ENCODE assay signal across 12 cellular contexts in genomic region chr7:44995555-44996493, GRCh38. TPM values are rescaled to one million over a fixed set of nuclear protein-coding genes. Genes with fewer than 3 reads are reported as not detected.
DNase-seq lines count a peak whose midpoint lies in the region; ATAC-seq and TF ChIP-seq lines count a peak whose summit lies in the region.
"Had no signal": no experiment of that assay in that cellular context is flagged by ENCODE, and none has a peak within 500 bp of the region (broad histone marks: within the 10 kb centered on the region; RNA-seq: fewer than 3 reads in every experiment).

No MANE protein-coding gene starts in this region.

- peaks cover 5% of the 10 kb centered on the region for H3K79me2 ChIP-seq in SK-N-SH (ENCODE audit: insufficient read depth)
- H3K79me2 ChIP-seq in GM23338 (replicated peaks; ENCODE audit: insufficient read depth), result peaks cover 4% of the 10 kb centered on the region
- H3K79me2 ChIP-seq in hepatocyte, result peaks cover 5% of the 10 kb centered on the region

- H3K9me2 ChIP-seq in SK-N-SH (no peaks in the 10 kb centered on the region), GM23338 (ENCODE audit: insufficient read depth) (no peaks in the 10 kb centered on the region), hepatocyte (replicated peaks; ENCODE audit: insufficient read depth) (no peaks in the 10 kb centered on the region)

- TF ChIP-seq RAD21 in SK-N-SH (IDR thresholded peaks at IDR 0.05; ENCODE audit: low read length), result no peak

- H3F3A ChIP-seq in SK-N-SH (replicated peaks; ENCODE audit: insufficient read depth) (peaks cover 6% of the 10 kb centered on the region), GM23338 (replicated peaks; ENCODE audit: low read depth) (no peaks in the 10 kb centered on the region)

- WGBS in SK-N-SH (ENCODE audit: low lambda C conversion rate), result 94% methylated on average over 8 of the region's 8 CpGs
- 95% methylated on average over 8 of the region's 8 CpGs for WGBS in hepatocyte (ENCODE audit: low lambda C conversion rate, missing lambda C conversion rate)

- H3K4me2 ChIP-seq in SK-N-SH (no peak overlapping the region), GM23338 (no peak overlapping the region), hepatocyte (no peak overlapping the region)

- H3K4me3 Mint-ChIP-seq in CD4-positive, alpha-beta memory T cell, result peak overlapping the region; percentile 34 to 83 (median 67)
- no peak overlapping the region for H3K4me3 Mint-ChIP-seq in GM23338

- no peak for TF ChIP-seq EP300 in SK-N-SH (IDR thresholded peaks at IDR 0.05; ENCODE audit: borderline replicate concordance in 1 of 2, low read depth in 1 of 2, low read length in 1 of 2)

- H3K27ac Mint-ChIP-seq in CD4-positive, alpha-beta memory T cell, result peak overlapping the region; percentile 90 to 98 (median 93)
- H3K27ac Mint-ChIP-seq in GM23338, result no peak overlapping the region

- H3K27me3 Mint-ChIP-seq in CD4-positive, alpha-beta memory T cell, result no peaks in the 10 kb centered on the region
- peaks cover 11% of the 10 kb centered on the region for H3K27me3 Mint-ChIP-seq in GM23338 (ENCODE audit: insufficient read depth, low read depth, poor library complexity)

- peak; percentile 47 to 73 (median 52) for DNase-seq in CD4-positive, alpha-beta memory T cell
- DNase-seq in RPMI8226 (peak; percentile 84), colonic mucosa (no peak), SK-N-SH (no peak), GM23338 (ENCODE audit: low spot score) (no peak), H7 (no peak), hepatocyte (ENCODE audit: low spot score) (no peak)
- DNase-seq: Calu3, cerebellar nuclear complex, NCI-H187 treated with DMSO at 0.1 percent for 48 hours, T1000 had no signal

- CTCF ChIA-PET in CD4-positive, alpha-beta memory T cell (lab: Charles Lee; ENCODE audit: partially characterized antibody), result interaction anchor here (1.1 to 9.9 kb wide), 9 partner anchors 10 to 140 kb away, joined by 3 to 150 read pairs (median 3); partner anchors contain the start of gene MYO1G
- CTCF ChIA-PET in SK-N-SH (lab: Yijun Ruan, JAX), result interaction anchor here (0.6 to 1.7 kb wide), 4 partner anchors 15 to 140 kb away, joined by 3 to 8 read pairs (median 3); no protein-coding TSS in a partner anchor

- peak; percentile 30 for ATAC-seq in GM18517 (IDR thresholded peaks at IDR 0.05; ENCODE audit: unreplicated experiment)
- no peak for ATAC-seq in GM23338

- TF ChIP-seq CTCF in colonic mucosa (IDR thresholded peaks at IDR 0.05) (no peak), SK-N-SH (IDR thresholded peaks at IDR 0.05) (no peak), GM23338 (conservative IDR thresholded peaks at IDR 0.05; ENCODE audit: low read depth in 2 of 2) (no peak), hepatocyte (IDR thresholded peaks at IDR 0.05; ENCODE audit: poor library complexity) (no peak)

- peaks cover 0 to 10% of the 10 kb centered on the region in 2 donors for H3K36me3 Mint-ChIP-seq in CD4-positive, alpha-beta memory T cell
- peaks cover 11% of the 10 kb centered on the region; the same call in 1 of the 3 replicates for H3K36me3 Mint-ChIP-seq in GM23338 (ENCODE audit: low read depth)

- H3K9ac ChIP-seq in colonic mucosa (ENCODE audit: low read depth in 2 of 2, low read length in 2 of 2) (no peak overlapping the region), SK-N-SH (no peak overlapping the region)

- peaks cover 43% of the 10 kb centered on the region for H3K4me1 ChIP-seq in CD4-positive, alpha-beta memory T cell (ENCODE audit: insufficient read depth, low read length)
- H3K4me1 ChIP-seq in colonic mucosa (no peaks in the 10 kb centered on the region), SK-N-SH (ENCODE audit: control insufficient read depth in 1 of 2, insufficient read depth in 2 of 2, low read depth in 1 of 2, low read length in 1 of 2) (no peaks in the 10 kb centered on the region; a peak in 2 of 4 replicates), GM23338 (ENCODE audit: insufficient read depth) (peaks cover 3% of the 10 kb centered on the region; the same call in 1 of the 2 replicates), hepatocyte (ENCODE audit: insufficient read depth) (peaks cover 3% of the 10 kb centered on the region)

- H3K4me3 ChIP-seq in CD4-positive, alpha-beta memory T cell (ENCODE audit: low read length in 2 of 2), result peak overlapping the region; percentile 20 to 24
- H3K4me3 ChIP-seq in colonic mucosa (no peak overlapping the region), SK-N-SH (ENCODE audit: low read depth in 2 of 2, low read length in 1 of 2) (no peak overlapping the region), GM23338 (no peak overlapping the region), H7 (ENCODE audit: insufficient read depth, low read depth, low read length) (no peak overlapping the region), hepatocyte (no peak overlapping the region)

- peaks cover 0 to 5% (median 0%) of the 10 kb centered on the region in 8 donors for H3K9me3 Mint-ChIP-seq in CD4-positive, alpha-beta memory T cell
- no peaks in the 10 kb centered on the region for H3K9me3 Mint-ChIP-seq in GM23338

- H4K20me1 ChIP-seq in SK-N-SH (ENCODE audit: insufficient read depth) (peaks cover 3% of the 10 kb centered on the region; the same call in 1 of the 2 replicates), GM23338 (replicated peaks; ENCODE audit: insufficient read depth) (no peaks in the 10 kb centered on the region), hepatocyte (ENCODE audit: insufficient read depth, poor library complexity, severe bottlenecking) (no peaks in the 10 kb centered on the region)

- no peaks in the 10 kb centered on the region for H3K27me3 ChIP-seq in CD4-positive, alpha-beta memory T cell (ENCODE audit: insufficient read depth, low read length)
- no peaks in the 10 kb centered on the region for H3K27me3 ChIP-seq in colonic mucosa
- H3K27me3 ChIP-seq in SK-N-SH (ENCODE audit: insufficient read depth), result no peaks in the 10 kb centered on the region
- H3K27me3 ChIP-seq in GM23338 (ENCODE audit: insufficient read depth), result no peaks in the 10 kb centered on the region
- no peaks in the 10 kb centered on the region for H3K27me3 ChIP-seq in H7 (ENCODE audit: control insufficient read depth, insufficient read depth, low read length)
- H3K27me3 ChIP-seq in hepatocyte, result no peaks in the 10 kb centered on the region

- peak overlapping the region; percentile 25 for H3K27ac ChIP-seq in CD4-positive, alpha-beta memory T cell (ENCODE audit: low read depth, low read length)
- H3K27ac ChIP-seq in colonic mucosa (peak overlapping the region; percentile 17), SK-N-SH (ENCODE audit: low read depth in 2 of 2, low read length in 1 of 2) (no peak overlapping the region), GM23338 (ENCODE audit: low read depth) (no peak overlapping the region), hepatocyte (no peak overlapping the region)

- intact Hi-C loops in CD4-positive, alpha-beta memory T cell (cut with micrococcal nuclease), result loop anchor here (1.0 kb wide), 1 partner anchor 10 kb away; no protein-coding TSS in a partner anchor
- intact Hi-C loops in colonic mucosa (cut with DNase I), result no loop called here

- H3K4me1 Mint-ChIP-seq in CD4-positive, alpha-beta memory T cell, result peaks cover 28 to 57% (median 41%) of the 10 kb centered on the region in 4 donors
- H3K4me1 Mint-ChIP-seq in GM23338, result peaks cover 7% of the 10 kb centered on the region; the same call in 1 of the 3 replicates

- no peaks in the 10 kb centered on the region for H3K36me3 ChIP-seq in CD4-positive, alpha-beta memory T cell (ENCODE audit: insufficient read depth, low read length)
- no peaks in the 10 kb centered on the region for H3K36me3 ChIP-seq in colonic mucosa
- no peaks in the 10 kb centered on the region for H3K36me3 ChIP-seq in SK-N-SH (replicated peaks in 1 of 2; ENCODE audit: control insufficient read depth in 1 of 2, insufficient read depth in 2 of 2, low read length in 1 of 2)
- no peaks in the 10 kb centered on the region for H3K36me3 ChIP-seq in GM23338 (ENCODE audit: insufficient read depth)
- no peaks in the 10 kb centered on the region for H3K36me3 ChIP-seq in H7 (replicated peaks; ENCODE audit: control insufficient read depth, insufficient read depth, low read length)
- H3K36me3 ChIP-seq in hepatocyte (replicated peaks; ENCODE audit: insufficient read depth, low read depth), result no peaks in the 10 kb centered on the region

- POLR2A ChIA-PET in CD4-positive, alpha-beta memory T cell (lab: Charles Lee; ENCODE audit: partially characterized antibody), result interaction anchor here (0.5 to 20.2 kb wide), 8 partner anchors 9 to 364 kb away, joined by 3 to 479 read pairs (median 4); partner anchors contain the start of gene MYO1G
- POLR2A ChIA-PET in SK-N-SH (lab: Yijun Ruan, JAX), result interaction anchor here (0.7 kb wide), 2 partner anchors 10 to 116 kb away, joined by 3 read pairs; partner anchors contain the start of gene TBRG4

- H2AFZ ChIP-seq in SK-N-SH (ENCODE audit: low read depth), result no peak overlapping the region
- no peak overlapping the region for H2AFZ ChIP-seq in GM23338
- H2AFZ ChIP-seq in hepatocyte, result no peak overlapping the region

- no peaks in the 10 kb centered on the region for H3K9me3 ChIP-seq in CD4-positive, alpha-beta memory T cell (ENCODE audit: control insufficient read depth in 1 of 2, low read length in 2 of 2)
- H3K9me3 ChIP-seq in colonic mucosa (no peaks in the 10 kb centered on the region), SK-N-SH (no peaks in the 10 kb centered on the region), hepatocyte (ENCODE audit: low read depth) (no peaks in the 10 kb centered on the region)

TF ChIP-seq in GM23338, 12 proteins besides CTCF, POLR2A, EP300 and RAD21 (continues in another document):
- TF ChIP-seq JUNB (IDR thresholded peaks at IDR 0.05; ENCODE audit: unreplicated experiment), result no peak

RNA-seq across cellular contexts. Expression of gene CCM2, which starts 4.2 kb away (rescaled TPM):
- total RNA-seq in CD4-positive, alpha-beta memory T cell, result 100 to 1,000 TPM; 192 to 200 TPM
- polyA plus RNA-seq in CD4-positive, alpha-beta memory T cell, result 10 to 100 TPM; 82.1 to 91.9 TPM
- total RNA-seq in colonic mucosa, result 10 to 100 TPM; 34.8 to 38.0 TPM
- polyA plus RNA-seq in SK-N-SH (2012; rRNA removed), result 65.6 and 83.2 TPM in 2 replicates
- 46.0 and 71.9 TPM in 2 replicates for polyA plus RNA-seq in SK-N-SH (2012; cell fraction: cytosol; rRNA removed)
- 81.6 and 98.7 TPM in 2 replicates for polyA plus RNA-seq in SK-N-SH (2012; cell fraction: nucleus; rRNA removed)
- total RNA-seq in GM23338 (2014; rRNA removed; shearing (Covaris generic)), result 37.0 and 40.1 TPM in 2 replicates
- polyA plus RNA-seq in GM23338 (2016; fragmentation: Nextera tagmentation; extraction: Ambion mirVana), result 24.0 and 24.9 TPM in 2 replicates
- total RNA-seq in H7 (2014; rRNA removed; shearing (Covaris generic)), result 42.4 and 43.9 TPM in 2 replicates
- total RNA-seq in hepatocyte, result 31.6 and 32.2 TPM in 2 replicates
- polyA plus RNA-seq in hepatocyte, result 53.8 and 57.1 TPM in 2 replicates

RNA-seq across cellular contexts. Expression of gene MYO1G, which starts 17.0 kb away (rescaled TPM):
- 10 to 100 TPM; 92.9 to 94.2 TPM for total RNA-seq in CD4-positive, alpha-beta memory T cell
- polyA plus RNA-seq in CD4-positive, alpha-beta memory T cell, result 100 to 1,000 TPM; 143 to 168 TPM
- total RNA-seq in colonic mucosa (1 to 10 TPM; 2.1 to 3.6 TPM), hepatocyte (0.03 TPM in 1 of 2 replicates, not detected in the other)
- polyA plus RNA-seq in SK-N-SH (2012; rRNA removed) (0.05 and 0.10 TPM in 2 replicates), GM23338 (2016; fragmentation: Nextera tagmentation; extraction: Ambion mirVana) (0.11 and 0.31 TPM in 2 replicates), hepatocyte (0.10 TPM in 1 of 2 replicates, not detected in the other)
- 0.01 TPM in 2 replicates for polyA plus RNA-seq in SK-N-SH (2012; cell fraction: cytosol; rRNA removed)
- polyA plus RNA-seq in SK-N-SH (2012; cell fraction: nucleus; rRNA removed), result 0.24 and 0.26 TPM in 2 replicates
- total RNA-seq in GM23338 (2014; rRNA removed; shearing (Covaris generic)), result 0.08 and 0.10 TPM in 2 replicates
- not detected in 2 replicates for total RNA-seq in H7 (2014; rRNA removed; shearing (Covaris generic))

Comparison
In these comparisons a context has a peak if more than half of its experiments do, and no peak if none do; other contexts are left out.
1. DNase-seq: peak in CD4-positive, alpha-beta memory T cell (5 of 5) and RPMI8226 (single experiment); none in colonic mucosa (single experiment), SK-N-SH (single experiment), GM23338 (single experiment), H7 (single experiment) and hepatocyte (single experiment).
2. H3K27ac ChIP-seq: peak in CD4-positive, alpha-beta memory T cell (single experiment) and colonic mucosa (single experiment); none in SK-N-SH (0 of 2), GM23338 (single experiment) and hepatocyte (single experiment).
3. H3K4me3 ChIP-seq: peak in CD4-positive, alpha-beta memory T cell (2 of 2); none in colonic mucosa (single experiment), SK-N-SH (0 of 2), GM23338 (single experiment), H7 (single experiment) and hepatocyte (single experiment).
4. RNA of gene MYO1G, which starts 17.0 kb away (total RNA-seq): 92.9 to 94.2 TPM in CD4-positive, alpha-beta memory T cell; 2.1 to 3.6 TPM in colonic mucosa, 0.08 to 0.10 TPM in GM23338, 0.03 TPM in hepatocyte and not detected in H7; every median in the first group is over 10 times any median in the second.